In the genomic region with DNA sequence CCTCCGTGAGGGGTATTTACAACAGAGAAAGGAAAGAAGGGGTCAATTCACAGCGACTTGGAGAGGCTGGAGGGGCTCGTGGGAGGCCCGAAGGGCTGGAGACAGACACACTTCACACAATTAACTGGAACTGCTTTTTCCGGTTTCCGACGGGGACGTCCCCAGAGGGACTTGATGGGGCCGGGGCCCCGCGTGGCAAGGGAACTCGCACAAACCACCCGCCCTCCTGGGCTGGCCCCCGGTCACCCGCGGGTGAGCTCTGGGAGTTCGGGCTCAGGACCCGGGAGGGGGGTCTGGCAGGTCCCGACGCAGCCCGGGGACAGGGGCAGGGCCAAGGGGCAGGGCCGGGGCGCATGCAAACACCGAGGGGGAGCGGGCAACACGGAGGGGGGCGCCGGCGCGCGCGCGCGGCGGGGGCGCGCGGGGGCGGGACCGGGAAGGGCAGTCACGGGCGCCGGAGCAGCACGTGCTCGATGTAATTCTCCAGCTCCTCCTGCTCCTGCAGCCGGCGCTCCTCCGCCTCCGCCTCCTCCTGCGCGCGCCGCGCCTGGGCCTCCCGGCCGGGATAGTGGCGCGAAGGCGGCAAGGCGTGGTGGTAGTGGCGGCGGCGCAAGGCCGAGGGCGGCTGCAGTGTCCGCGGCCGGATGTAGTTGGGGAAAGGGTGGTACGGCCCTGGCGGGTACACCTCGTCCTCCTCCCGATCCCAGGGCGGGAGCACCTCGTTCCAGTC, we compare ENCODE assay signal across 1 cellular context.
TF ChIP-seq lines count a peak whose summit lies in the region.

No MANE protein-coding gene starts in this region.

TF ChIP-seq in K562, 482 proteins besides CTCF, POLR2A, EP300 and RAD21 (continued from another document and continues in another):
- TF ChIP-seq, protein P1, sequence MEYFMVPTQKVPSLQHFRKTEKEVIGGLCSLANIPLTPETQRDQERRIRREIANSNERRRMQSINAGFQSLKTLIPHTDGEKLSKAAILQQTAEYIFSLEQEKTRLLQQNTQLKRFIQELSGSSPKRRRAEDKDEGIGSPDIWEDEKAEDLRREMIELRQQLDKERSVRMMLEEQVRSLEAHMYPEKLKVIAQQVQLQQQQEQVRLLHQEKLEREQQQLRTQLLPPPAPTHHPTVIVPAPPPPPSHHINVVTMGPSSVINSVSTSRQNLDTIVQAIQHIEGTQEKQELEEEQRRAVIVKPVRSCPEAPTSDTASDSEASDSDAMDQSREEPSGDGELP (CRISPR knock-in tag; IDR thresholded peaks at IDR 0.05; ENCODE audit: borderline replicate concordance): peak; percentile 32; the same call in 1 of the 2 replicates
- no peak for TF ChIP-seq HDAC8 (tag; IDR thresholded peaks at IDR 0.05)
- TF ChIP-seq, protein P2, sequence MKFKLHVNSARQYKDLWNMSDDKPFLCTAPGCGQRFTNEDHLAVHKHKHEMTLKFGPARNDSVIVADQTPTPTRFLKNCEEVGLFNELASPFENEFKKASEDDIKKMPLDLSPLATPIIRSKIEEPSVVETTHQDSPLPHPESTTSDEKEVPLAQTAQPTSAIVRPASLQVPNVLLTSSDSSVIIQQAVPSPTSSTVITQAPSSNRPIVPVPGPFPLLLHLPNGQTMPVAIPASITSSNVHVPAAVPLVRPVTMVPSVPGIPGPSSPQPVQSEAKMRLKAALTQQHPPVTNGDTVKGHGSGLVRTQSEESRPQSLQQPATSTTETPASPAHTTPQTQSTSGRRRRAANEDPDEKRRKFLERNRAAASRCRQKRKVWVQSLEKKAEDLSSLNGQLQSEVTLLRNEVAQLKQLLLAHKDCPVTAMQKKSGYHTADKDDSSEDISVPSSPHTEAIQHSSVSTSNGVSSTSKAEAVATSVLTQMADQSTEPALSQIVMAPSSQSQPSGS (CRISPR knock-in tag; IDR thresholded peaks at IDR 0.05): no peak
- TF ChIP-seq HDAC1 (IDR thresholded peaks at IDR 0.05): peak in 1 of 2 experiments; percentile 22; a peak in 1 of 4 replicates
- no peak for TF ChIP-seq HDAC3 (IDR thresholded peaks at IDR 0.05; ENCODE audit: borderline replicate concordance, partially characterized antibody)
- TF ChIP-seq, protein P3, sequence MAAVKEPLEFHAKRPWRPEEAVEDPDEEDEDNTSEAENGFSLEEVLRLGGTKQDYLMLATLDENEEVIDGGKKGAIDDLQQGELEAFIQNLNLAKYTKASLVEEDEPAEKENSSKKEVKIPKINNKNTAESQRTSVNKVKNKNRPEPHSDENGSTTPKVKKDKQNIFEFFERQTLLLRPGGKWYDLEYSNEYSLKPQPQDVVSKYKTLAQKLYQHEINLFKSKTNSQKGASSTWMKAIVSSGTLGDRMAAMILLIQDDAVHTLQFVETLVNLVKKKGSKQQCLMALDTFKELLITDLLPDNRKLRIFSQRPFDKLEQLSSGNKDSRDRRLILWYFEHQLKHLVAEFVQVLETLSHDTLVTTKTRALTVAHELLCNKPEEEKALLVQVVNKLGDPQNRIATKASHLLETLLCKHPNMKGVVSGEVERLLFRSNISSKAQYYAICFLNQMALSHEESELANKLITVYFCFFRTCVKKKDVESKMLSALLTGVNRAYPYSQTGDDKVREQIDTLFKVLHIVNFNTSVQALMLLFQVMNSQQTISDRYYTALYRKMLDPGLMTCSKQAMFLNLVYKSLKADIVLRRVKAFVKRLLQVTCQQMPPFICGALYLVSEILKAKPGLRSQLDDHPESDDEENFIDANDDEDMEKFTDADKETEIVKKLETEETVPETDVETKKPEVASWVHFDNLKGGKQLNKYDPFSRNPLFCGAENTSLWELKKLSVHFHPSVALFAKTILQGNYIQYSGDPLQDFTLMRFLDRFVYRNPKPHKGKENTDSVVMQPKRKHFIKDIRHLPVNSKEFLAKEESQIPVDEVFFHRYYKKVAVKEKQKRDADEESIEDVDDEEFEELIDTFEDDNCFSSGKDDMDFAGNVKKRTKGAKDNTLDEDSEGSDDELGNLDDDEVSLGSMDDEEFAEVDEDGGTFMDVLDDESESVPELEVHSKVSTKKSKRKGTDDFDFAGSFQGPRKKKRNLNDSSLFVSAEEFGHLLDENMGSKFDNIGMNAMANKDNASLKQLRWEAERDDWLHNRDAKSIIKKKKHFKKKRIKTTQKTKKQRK (IDR thresholded peaks at IDR 0.05; ENCODE audit: borderline replicate concordance, low read depth, low read length): no peak
- no peak for TF ChIP-seq NUFIP1 (IDR thresholded peaks at IDR 0.05; ENCODE audit: partially characterized antibody)
- no peak for TF ChIP-seq YBX1 (IDR thresholded peaks at IDR 0.05)
- TF ChIP-seq, protein P4, sequence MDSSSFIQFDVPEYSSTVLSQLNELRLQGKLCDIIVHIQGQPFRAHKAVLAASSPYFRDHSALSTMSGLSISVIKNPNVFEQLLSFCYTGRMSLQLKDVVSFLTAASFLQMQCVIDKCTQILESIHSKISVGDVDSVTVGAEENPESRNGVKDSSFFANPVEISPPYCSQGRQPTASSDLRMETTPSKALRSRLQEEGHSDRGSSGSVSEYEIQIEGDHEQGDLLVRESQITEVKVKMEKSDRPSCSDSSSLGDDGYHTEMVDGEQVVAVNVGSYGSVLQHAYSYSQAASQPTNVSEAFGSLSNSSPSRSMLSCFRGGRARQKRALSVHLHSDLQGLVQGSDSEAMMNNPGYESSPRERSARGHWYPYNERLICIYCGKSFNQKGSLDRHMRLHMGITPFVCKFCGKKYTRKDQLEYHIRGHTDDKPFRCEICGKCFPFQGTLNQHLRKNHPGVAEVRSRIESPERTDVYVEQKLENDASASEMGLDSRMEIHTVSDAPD (CRISPR knock-in tag; IDR thresholded peaks at IDR 0.05): no peak
- TF ChIP-seq ZNF24 (IDR thresholded peaks at IDR 0.05): no peak
- TF ChIP-seq RBM15 (IDR thresholded peaks at IDR 0.05; ENCODE audit: insufficient read depth, low read length): no peak
- TF ChIP-seq ZC3H4 (CRISPR knock-in tag; IDR thresholded peaks at IDR 0.05; ENCODE audit: borderline replicate concordance): no peak
- TF ChIP-seq BCL6 (CRISPR knock-in tag; IDR thresholded peaks at IDR 0.05): no peak
- TF ChIP-seq SMARCC2 (IDR thresholded peaks at IDR 0.05; ENCODE audit: low read depth): no peak
- TF ChIP-seq, protein P5, sequence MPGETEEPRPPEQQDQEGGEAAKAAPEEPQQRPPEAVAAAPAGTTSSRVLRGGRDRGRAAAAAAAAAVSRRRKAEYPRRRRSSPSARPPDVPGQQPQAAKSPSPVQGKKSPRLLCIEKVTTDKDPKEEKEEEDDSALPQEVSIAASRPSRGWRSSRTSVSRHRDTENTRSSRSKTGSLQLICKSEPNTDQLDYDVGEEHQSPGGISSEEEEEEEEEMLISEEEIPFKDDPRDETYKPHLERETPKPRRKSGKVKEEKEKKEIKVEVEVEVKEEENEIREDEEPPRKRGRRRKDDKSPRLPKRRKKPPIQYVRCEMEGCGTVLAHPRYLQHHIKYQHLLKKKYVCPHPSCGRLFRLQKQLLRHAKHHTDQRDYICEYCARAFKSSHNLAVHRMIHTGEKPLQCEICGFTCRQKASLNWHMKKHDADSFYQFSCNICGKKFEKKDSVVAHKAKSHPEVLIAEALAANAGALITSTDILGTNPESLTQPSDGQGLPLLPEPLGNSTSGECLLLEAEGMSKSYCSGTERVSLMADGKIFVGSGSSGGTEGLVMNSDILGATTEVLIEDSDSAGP (CRISPR knock-in tag; IDR thresholded peaks at IDR 0.05): no peak
- TF ChIP-seq, protein P6, sequence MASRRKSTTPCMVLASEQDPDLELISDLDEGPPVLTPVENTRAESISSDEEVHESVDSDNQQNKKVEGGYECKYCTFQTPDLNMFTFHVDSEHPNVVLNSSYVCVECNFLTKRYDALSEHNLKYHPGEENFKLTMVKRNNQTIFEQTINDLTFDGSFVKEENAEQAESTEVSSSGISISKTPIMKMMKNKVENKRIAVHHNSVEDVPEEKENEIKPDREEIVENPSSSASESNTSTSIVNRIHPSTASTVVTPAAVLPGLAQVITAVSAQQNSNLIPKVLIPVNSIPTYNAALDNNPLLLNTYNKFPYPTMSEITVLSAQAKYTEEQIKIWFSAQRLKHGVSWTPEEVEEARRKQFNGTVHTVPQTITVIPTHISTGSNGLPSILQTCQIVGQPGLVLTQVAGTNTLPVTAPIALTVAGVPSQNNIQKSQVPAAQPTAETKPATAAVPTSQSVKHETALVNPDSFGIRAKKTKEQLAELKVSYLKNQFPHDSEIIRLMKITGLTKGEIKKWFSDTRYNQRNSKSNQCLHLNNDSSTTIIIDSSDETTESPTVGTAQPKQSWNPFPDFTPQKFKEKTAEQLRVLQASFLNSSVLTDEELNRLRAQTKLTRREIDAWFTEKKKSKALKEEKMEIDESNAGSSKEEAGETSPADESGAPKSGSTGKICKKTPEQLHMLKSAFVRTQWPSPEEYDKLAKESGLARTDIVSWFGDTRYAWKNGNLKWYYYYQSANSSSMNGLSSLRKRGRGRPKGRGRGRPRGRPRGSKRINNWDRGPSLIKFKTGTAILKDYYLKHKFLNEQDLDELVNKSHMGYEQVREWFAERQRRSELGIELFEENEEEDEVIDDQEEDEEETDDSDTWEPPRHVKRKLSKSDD (conservative IDR thresholded peaks at IDR 0.05; ENCODE audit: low read length): no peak
- no peak for TF ChIP-seq MEF2D (tag; conservative IDR thresholded peaks at IDR 0.05; ENCODE audit: low read depth)
- TF ChIP-seq, protein P7, sequence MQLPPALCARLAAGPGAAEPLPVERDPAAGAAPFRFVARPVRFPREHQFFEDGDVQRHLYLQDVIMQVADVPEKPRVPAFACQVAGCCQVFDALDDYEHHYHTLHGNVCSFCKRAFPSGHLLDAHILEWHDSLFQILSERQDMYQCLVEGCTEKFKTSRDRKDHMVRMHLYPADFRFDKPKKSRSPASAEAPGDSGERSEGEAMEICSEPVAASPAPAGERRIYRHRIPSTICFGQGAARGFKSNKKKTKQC (CRISPR knock-in tag; IDR thresholded peaks at IDR 0.05): no peak
- TF ChIP-seq TAF1 (IDR thresholded peaks at IDR 0.05; ENCODE audit: control insufficient read depth, extremely low read depth, insufficient read depth, low read length, severe bottlenecking): no peak
- no peak for TF ChIP-seq GATAD2A (IDR thresholded peaks at IDR 0.05)
- TF ChIP-seq ZNF431 (CRISPR knock-in tag; IDR thresholded peaks at IDR 0.05): no peak
- no peak for TF ChIP-seq DPF2 (IDR thresholded peaks at IDR 0.05)
- TF ChIP-seq, protein P8, sequence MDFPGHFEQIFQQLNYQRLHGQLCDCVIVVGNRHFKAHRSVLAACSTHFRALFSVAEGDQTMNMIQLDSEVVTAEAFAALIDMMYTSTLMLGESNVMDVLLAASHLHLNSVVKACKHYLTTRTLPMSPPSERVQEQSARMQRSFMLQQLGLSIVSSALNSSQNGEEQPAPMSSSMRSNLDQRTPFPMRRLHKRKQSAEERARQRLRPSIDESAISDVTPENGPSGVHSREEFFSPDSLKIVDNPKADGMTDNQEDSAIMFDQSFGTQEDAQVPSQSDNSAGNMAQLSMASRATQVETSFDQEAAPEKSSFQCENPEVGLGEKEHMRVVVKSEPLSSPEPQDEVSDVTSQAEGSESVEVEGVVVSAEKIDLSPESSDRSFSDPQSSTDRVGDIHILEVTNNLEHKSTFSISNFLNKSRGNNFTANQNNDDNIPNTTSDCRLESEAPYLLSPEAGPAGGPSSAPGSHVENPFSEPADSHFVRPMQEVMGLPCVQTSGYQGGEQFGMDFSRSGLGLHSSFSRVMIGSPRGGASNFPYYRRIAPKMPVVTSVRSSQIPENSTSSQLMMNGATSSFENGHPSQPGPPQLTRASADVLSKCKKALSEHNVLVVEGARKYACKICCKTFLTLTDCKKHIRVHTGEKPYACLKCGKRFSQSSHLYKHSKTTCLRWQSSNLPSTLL (IDR thresholded peaks at IDR 0.05): no peak
- TF ChIP-seq HSF4 (CRISPR knock-in tag; IDR thresholded peaks at IDR 0.05; ENCODE audit: borderline replicate concordance): no peak
- TF ChIP-seq ZBED1 (IDR thresholded peaks at IDR 0.05): no peak
- TF ChIP-seq HNRNPK (IDR thresholded peaks at IDR 0.05; ENCODE audit: low read depth, low read length, poor library complexity, severe bottlenecking): no peak
- peak; percentile 64; the same call in 1 of the 2 replicates for TF ChIP-seq TCF7 (IDR thresholded peaks at IDR 0.05; ENCODE audit: borderline replicate concordance)
- TF ChIP-seq RBBP5 (IDR thresholded peaks at IDR 0.05; ENCODE audit: borderline replicate concordance, insufficient read depth, low read length, poor library complexity, severe bottlenecking): no peak
- TF ChIP-seq ARNT (IDR thresholded peaks at IDR 0.05): no peak
- TF ChIP-seq, protein P9, sequence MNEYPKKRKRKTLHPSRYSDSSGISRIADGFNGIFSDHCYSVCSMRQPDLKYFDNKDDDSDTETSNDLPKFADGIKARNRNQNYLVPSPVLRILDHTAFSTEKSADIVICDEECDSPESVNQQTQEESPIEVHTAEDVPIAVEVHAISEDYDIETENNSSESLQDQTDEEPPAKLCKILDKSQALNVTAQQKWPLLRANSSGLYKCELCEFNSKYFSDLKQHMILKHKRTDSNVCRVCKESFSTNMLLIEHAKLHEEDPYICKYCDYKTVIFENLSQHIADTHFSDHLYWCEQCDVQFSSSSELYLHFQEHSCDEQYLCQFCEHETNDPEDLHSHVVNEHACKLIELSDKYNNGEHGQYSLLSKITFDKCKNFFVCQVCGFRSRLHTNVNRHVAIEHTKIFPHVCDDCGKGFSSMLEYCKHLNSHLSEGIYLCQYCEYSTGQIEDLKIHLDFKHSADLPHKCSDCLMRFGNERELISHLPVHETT (CRISPR knock-in tag; conservative IDR thresholded peaks at IDR 0.05 in 1 of 2, IDR thresholded peaks at IDR 0.05 in 1 of 2): no peak
- TF ChIP-seq SMAD2 (IDR thresholded peaks at IDR 0.05; ENCODE audit: low read depth, low read length): no peak
- TF ChIP-seq ATF1 (CRISPR knock-in tag; IDR thresholded peaks at IDR 0.05): no peak
- no peak for TF ChIP-seq ATF1 (tag; IDR thresholded peaks at IDR 0.05)
- no peak for TF ChIP-seq ZNF436 (CRISPR knock-in tag; IDR thresholded peaks at IDR 0.05)
- TF ChIP-seq, protein P10, sequence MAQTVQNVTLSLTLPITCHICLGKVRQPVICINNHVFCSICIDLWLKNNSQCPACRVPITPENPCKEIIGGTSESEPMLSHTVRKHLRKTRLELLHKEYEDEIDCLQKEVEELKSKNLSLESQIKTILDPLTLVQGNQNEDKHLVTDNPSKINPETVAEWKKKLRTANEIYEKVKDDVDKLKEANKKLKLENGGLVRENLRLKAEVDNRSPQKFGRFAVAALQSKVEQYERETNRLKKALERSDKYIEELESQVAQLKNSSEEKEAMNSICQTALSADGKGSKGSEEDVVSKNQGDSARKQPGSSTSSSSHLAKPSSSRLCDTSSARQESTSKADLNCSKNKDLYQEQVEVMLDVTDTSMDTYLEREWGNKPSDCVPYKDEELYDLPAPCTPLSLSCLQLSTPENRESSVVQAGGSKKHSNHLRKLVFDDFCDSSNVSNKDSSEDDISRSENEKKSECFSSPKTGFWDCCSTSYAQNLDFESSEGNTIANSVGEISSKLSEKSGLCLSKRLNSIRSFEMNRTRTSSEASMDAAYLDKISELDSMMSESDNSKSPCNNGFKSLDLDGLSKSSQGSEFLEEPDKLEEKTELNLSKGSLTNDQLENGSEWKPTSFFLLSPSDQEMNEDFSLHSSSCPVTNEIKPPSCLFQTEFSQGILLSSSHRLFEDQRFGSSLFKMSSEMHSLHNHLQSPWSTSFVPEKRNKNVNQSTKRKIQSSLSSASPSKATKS (CRISPR knock-in tag; IDR thresholded peaks at IDR 0.05): no peak
- no peak for TF ChIP-seq ZNF311 (CRISPR knock-in tag; IDR thresholded peaks at IDR 0.05)
- TF ChIP-seq, protein P11, sequence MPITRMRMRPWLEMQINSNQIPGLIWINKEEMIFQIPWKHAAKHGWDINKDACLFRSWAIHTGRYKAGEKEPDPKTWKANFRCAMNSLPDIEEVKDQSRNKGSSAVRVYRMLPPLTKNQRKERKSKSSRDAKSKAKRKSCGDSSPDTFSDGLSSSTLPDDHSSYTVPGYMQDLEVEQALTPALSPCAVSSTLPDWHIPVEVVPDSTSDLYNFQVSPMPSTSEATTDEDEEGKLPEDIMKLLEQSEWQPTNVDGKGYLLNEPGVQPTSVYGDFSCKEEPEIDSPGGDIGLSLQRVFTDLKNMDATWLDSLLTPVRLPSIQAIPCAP (CRISPR knock-in tag; IDR thresholded peaks at IDR 0.05; ENCODE audit: borderline replicate concordance): no peak
- TF ChIP-seq ZC3H8 (IDR thresholded peaks at IDR 0.05): no peak
- no peak for TF ChIP-seq HNRNPH1 (optimal IDR thresholded peaks at IDR 0.05; ENCODE audit: low read depth, low read length)
